Comparison of ENCODE assay signal across 8 cellular contexts in genomic region chr20:38237381-38237780, GRCh38. TPM values are rescaled to one million over a fixed set of nuclear protein-coding genes. Genes with fewer than 3 reads are reported as not detected.
"Had no signal": no experiment of that assay in that cellular context is flagged by ENCODE, and none has a peak within 500 bp of the region (broad histone marks: within the 10 kb centered on the region; RNA-seq: fewer than 3 reads in every experiment).

No MANE protein-coding gene starts in this region.

- DNase-seq: GM23248, GOT3, H9, HCEC 1CT, IMR-90, KG1 had no signal

- H3K9ac ChIP-seq: GM23248 had no signal

- H3K27ac ChIP-seq: GM23248 had no signal

- H3K4me3 ChIP-seq: GM23248, K562 had no signal

- H2AFZ ChIP-seq: GM23248 had no signal

- ATAC-seq: K562 had no signal

- FAIRE-seq: H54, K562 had no signal

RNA-seq across cellular contexts. Expression of gene KIAA1755, which starts 23.2 kb away (rescaled TPM):
- total RNA-seq: K562 had no signal
- polyA plus RNA-seq: K562 had no signal
